In the genomic region with DNA sequence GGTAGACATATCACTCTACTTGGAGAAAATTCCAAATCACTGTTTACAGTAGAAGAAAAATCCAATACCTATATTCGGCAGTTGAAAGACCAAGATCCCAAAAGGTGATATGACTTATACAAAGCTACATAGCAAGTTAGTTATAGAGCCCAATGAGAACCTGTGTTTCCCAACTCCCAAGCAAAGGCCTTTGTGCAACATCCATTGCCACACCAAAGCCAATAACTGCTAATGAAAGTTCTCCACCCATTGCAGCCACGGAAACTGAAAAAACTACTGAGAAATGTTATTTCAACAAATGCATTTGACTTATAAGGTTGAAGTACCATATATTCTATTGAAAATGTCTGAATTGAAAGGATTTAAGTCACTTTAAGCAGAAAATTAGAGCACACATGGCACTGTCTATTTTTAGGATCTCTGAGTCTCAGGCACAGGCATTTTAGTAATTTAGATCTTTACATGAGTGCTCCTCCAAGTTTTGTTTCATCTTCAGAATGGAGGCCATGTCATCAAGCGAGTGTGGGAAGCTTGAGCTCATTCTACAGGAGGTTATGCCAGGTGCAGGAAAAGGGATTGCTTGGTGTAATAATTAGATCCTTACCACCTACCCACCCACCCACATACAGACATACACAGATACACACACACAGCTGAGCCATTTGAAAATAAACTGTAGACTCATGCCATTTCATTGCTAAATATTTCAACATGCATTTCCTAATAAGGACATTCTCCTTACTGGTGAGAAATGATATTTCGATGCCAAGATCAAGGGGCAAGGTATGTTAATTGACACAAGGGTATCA, we compare ENCODE assay signal across 20 cellular contexts. TPM values are rescaled to one million over a fixed set of nuclear protein-coding genes. Genes with fewer than 3 reads are reported as not detected.
A peak's percentile ranks its signal among the peaks of the same experiment; 100 is the strongest.
DNase-seq lines count a peak whose midpoint lies in the region; ATAC-seq and TF ChIP-seq lines count a peak whose summit lies in the region.
"Had no signal": no experiment of that assay in that cellular context is flagged by ENCODE, and none has a peak within 500 bp of the region (broad histone marks: within the 10 kb centered on the region; RNA-seq: fewer than 3 reads in every experiment).

No MANE protein-coding gene starts in this region.

- no peaks in the 10 kb centered on the region for H3K36me3 ChIP-seq in suprapubic skin
- H3K36me3 ChIP-seq: BLaER1 treated with 17β-estradiol and CSF1 and Interleukin-3, amounts not matched to agents 10 nM and 100 nM; cardiac muscle cell had no signal

- H3K4me3 ChIP-seq in suprapubic skin: no peak overlapping the region
- H3K4me3 ChIP-seq: BLaER1 treated with 17β-estradiol and CSF1 and Interleukin-3, amounts not matched to agents 10 nM and 100 nM; cardiac muscle cell had no signal

- TF ChIP-seq EP300 in suprapubic skin (IDR thresholded peaks at IDR 0.05): no peak

- no peak for TF ChIP-seq POLR2A in suprapubic skin (IDR thresholded peaks at IDR 0.05)

- ATAC-seq in GM18873 (IDR thresholded peaks at IDR 0.05; ENCODE audit: low FRiP score, unreplicated experiment) (no peak), GM18520 (IDR thresholded peaks at IDR 0.05; ENCODE audit: unreplicated experiment) (no peak)
- ATAC-seq: activated T-helper 17 cell treated with anti-CD3 and anti-CD28 coated beads, Interleukin-2, amount 50 U/mL, for 72 hours; left colon had no signal

- H3K9me3 ChIP-seq in suprapubic skin: no peaks in the 10 kb centered on the region
- H3K9me3 ChIP-seq: BLaER1 treated with 17β-estradiol and CSF1 and Interleukin-3, amounts not matched to agents 10 nM and 100 nM had no signal

- no peaks in the 10 kb centered on the region for H3K27me3 ChIP-seq in suprapubic skin
- H3K27me3 ChIP-seq: BLaER1 treated with 17β-estradiol and CSF1 and Interleukin-3, amounts not matched to agents 10 nM and 100 nM; cardiac muscle cell had no signal

- no peaks in the 10 kb centered on the region for H3K4me1 ChIP-seq in suprapubic skin

- peak overlapping the region; percentile 14 for H3K27ac ChIP-seq in suprapubic skin
- H3K27ac ChIP-seq: BLaER1 treated with 17β-estradiol and CSF1 and Interleukin-3, amounts not matched to agents 10 nM and 100 nM; cardiac muscle cell had no signal

- DNase-seq in HCEC 1CT: peak; percentile 54
- DNase-seq in SIG-M5 treated with dmso at 0.1 percent for 504 hours (lab: John Stamatoyannopoulos, UW; ENCODE audit: unreplicated experiment): peak; percentile 86
- peak; percentile 46 for DNase-seq in fibroblast of the conjunctiva (ENCODE audit: low read depth)
- DNase-seq in suprapubic skin (ENCODE audit: low spot score in 2 of 2): no peak
- no peak for DNase-seq in stimulated activated CD4-positive, alpha-beta T cell treated with anti-CD3 and anti-CD28 coated beads, Interleukin-2, amount 100 ng/mL, for 24 hours
- no peak for DNase-seq in germinal center (ENCODE audit: low spot score)
- DNase-seq: activated CD4-positive, alpha-beta T cell treated with anti-CD3 and anti-CD28 coated beads for 1 hour; DMS153; effector CD4-positive, alpha-beta T cell; left colon; NCI-H1694 treated with DMSO at 0.1 percent for 48 hours; NCI-H345; NK-92 treated with Interleukin-12 subunit alpha and Interleukin-12 subunit beta, amount 100 ng/mL, for 24 hours; SHP77; trophoblast cell had no signal

- 69% methylated on average over 4 of the region's 4 CpGs for WGBS in suprapubic skin

- no peak for TF ChIP-seq CTCF in suprapubic skin (IDR thresholded peaks at IDR 0.05)

RNA-seq across cellular contexts. Expression of a gene that starts 19.7 kb away (rescaled TPM):
- 10 to 100 TPM; 28.2 to 36.9 (median 31.6) TPM for total RNA-seq in suprapubic skin

RNA-seq across cellular contexts. Expression of a gene that starts 49.2 kb away (rescaled TPM):
- 100 to 1,000 TPM in 1 of 4 donors, 10 to 100 TPM in 3; 62.7 to 130 (median 88.3) TPM for total RNA-seq in suprapubic skin

Comparison
In these comparisons a context has a peak if more than half of its experiments do, and no peak if none do; other contexts are left out.
1. DNase-seq: peak in HCEC 1CT (single experiment), SIG-M5 treated with dmso at 0.1 percent for 504 hours (single experiment) and fibroblast of the conjunctiva (single experiment); none in suprapubic skin (0 of 2), stimulated activated CD4-positive, alpha-beta T cell treated with anti-CD3 and anti-CD28 coated beads, Interleukin-2, amount 100 ng/mL, for 24 hours (0 of 2) and germinal center (single experiment).